In the genomic region with DNA sequence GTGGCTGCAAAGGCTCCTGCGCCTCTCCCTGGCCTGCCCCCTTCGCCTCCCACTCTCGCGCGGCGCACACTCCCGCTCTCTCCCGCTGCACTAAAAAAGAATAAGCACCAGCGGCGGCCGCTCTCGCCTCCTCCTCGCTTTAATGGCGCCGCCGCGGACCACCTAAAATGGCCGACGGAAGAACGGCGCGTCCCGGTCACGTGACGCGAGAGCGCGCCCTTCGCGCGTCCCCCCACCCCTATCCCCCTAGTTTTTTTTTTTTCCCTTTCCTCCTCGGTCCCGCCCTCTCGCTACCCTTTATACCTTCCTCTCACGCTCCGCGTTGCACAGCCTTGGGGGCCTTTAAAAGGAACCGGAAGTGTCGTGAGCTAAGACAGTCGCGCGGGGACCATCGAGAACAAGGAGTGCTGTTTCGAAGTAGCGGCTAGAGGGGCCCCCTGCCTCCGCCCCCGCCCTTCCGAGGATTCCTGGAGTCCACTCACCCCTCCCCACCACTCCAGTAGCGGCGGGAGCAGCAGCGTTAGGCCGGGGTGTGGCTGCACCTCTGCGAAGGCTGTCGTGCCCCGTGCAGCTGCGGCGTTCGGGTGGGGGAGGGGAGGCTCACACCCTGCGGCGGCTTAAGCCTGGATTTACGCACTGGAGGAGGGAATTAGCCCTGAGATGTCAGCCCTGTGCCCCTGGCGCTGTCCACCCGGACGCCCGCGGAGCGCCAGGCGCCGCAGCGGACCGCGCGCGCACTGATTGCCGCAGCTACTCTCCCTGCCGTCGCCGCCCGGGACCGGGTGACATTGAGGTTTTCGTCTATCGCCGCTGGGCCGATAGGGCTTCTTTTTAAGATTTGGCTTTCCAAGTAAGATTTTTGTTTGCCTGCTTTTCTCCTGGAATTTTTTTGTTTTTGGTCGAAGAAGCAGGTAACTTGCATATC, we compare ENCODE assay signal across 1 cellular context.
TF ChIP-seq lines count a peak whose summit lies in the region.

Gene HNRNPD (minus strand): TSS at position 176 of the 925 bp plus-strand sequence. CDS start 313 bp downstream, outside the sequence.

TF ChIP-seq in K562, 482 proteins besides CTCF, POLR2A, EP300 and RAD21 (continued from another document and continues in another):
- TF ChIP-seq PRDM10 (IDR thresholded peaks at IDR 0.05; ENCODE audit: partially characterized antibody) = peak; percentile 70
- TF ChIP-seq ZNF586 (CRISPR knock-in tag; conservative IDR thresholded peaks at IDR 0.05) = no peak
- no peak; the same call in 1 of the 2 replicates for TF ChIP-seq SAFB (IDR thresholded peaks at IDR 0.05; ENCODE audit: borderline replicate concordance, low read depth, low read length)
- no peak for TF ChIP-seq NFATC3 (IDR thresholded peaks at IDR 0.05)
- 0 out of 2 replicates have a peak, but pooled peaks have one; percentile 7 for TF ChIP-seq ZNF121 (CRISPR knock-in tag; conservative IDR thresholded peaks at IDR 0.05)
- no peak for TF ChIP-seq HSF4 (CRISPR knock-in tag; IDR thresholded peaks at IDR 0.05; ENCODE audit: borderline replicate concordance)
- peak; percentile 53; the same call in 1 of the 2 replicates for TF ChIP-seq C11orf30 (IDR thresholded peaks at IDR 0.05; ENCODE audit: low read depth)
- TF ChIP-seq, protein P1, sequence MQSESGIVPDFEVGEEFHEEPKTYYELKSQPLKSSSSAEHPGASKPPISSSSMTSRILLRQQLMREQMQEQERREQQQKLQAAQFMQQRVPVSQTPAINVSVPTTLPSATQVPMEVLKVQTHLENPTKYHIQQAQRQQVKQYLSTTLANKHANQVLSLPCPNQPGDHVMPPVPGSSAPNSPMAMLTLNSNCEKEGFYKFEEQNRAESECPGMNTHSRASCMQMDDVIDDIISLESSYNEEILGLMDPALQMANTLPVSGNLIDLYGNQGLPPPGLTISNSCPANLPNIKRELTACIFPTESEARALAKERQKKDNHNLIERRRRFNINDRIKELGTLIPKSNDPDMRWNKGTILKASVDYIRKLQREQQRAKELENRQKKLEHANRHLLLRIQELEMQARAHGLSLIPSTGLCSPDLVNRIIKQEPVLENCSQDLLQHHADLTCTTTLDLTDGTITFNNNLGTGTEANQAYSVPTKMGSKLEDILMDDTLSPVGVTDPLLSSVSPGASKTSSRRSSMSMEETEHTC (IDR thresholded peaks at IDR 0.05) = peak; percentile 82
- TF ChIP-seq JUNB (CRISPR knock-in tag; conservative IDR thresholded peaks at IDR 0.05) = 0 out of 2 replicates have a peak, but pooled peaks have one; percentile 14
- TF ChIP-seq RBM15 (IDR thresholded peaks at IDR 0.05; ENCODE audit: insufficient read depth, low read length) = no peak
- TF ChIP-seq GABPB1 (CRISPR knock-in tag; IDR thresholded peaks at IDR 0.05) = peak; percentile 92
- TF ChIP-seq, protein P2, sequence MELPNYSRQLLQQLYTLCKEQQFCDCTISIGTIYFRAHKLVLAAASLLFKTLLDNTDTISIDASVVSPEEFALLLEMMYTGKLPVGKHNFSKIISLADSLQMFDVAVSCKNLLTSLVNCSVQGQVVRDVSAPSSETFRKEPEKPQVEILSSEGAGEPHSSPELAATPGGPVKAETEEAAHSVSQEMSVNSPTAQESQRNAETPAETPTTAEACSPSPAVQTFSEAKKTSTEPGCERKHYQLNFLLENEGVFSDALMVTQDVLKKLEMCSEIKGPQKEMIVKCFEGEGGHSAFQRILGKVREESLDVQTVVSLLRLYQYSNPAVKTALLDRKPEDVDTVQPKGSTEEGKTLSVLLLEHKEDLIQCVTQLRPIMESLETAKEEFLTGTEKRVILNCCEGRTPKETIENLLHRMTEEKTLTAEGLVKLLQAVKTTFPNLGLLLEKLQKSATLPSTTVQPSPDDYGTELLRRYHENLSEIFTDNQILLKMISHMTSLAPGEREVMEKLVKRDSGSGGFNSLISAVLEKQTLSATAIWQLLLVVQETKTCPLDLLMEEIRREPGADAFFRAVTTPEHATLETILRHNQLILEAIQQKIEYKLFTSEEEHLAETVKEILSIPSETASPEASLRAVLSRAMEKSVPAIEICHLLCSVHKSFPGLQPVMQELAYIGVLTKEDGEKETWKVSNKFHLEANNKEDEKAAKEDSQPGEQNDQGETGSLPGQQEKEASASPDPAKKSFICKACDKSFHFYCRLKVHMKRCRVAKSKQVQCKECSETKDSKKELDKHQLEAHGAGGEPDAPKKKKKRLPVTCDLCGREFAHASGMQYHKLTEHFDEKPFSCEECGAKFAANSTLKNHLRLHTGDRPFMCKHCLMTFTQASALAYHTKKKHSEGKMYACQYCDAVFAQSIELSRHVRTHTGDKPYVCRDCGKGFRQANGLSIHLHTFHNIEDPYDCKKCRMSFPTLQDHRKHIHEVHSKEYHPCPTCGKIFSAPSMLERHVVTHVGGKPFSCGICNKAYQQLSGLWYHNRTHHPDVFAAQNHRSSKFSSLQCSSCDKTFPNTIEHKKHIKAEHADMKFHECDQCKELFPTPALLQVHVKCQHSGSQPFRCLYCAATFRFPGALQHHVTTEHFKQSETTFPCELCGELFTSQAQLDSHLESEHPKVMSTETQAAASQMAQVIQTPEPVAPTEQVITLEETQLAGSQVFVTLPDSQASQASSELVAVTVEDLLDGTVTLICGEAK (IDR thresholded peaks at IDR 0.05) = peak; percentile 93
- TF ChIP-seq, protein P2 (CRISPR knock-in tag; IDR thresholded peaks at IDR 0.05) = no peak
- no peak for TF ChIP-seq ZC3H8 (IDR thresholded peaks at IDR 0.05)
- TF ChIP-seq RBFOX2 (IDR thresholded peaks at IDR 0.05; ENCODE audit: low read depth, low read length) = peak; percentile 98
- TF ChIP-seq KAT7 (CRISPR knock-in tag; IDR thresholded peaks at IDR 0.05; ENCODE audit: borderline replicate concordance) = peak; percentile 96; the same call in 1 of the 2 replicates
- TF ChIP-seq ZNF589 (CRISPR knock-in tag; IDR thresholded peaks at IDR 0.05; ENCODE audit: low read depth) = peak; percentile 83
- TF ChIP-seq RFX5 (IDR thresholded peaks at IDR 0.05; ENCODE audit: low read depth, low read length) = 0 out of 2 replicates have a peak, but pooled peaks have one; percentile 52
- peak; percentile 71 for TF ChIP-seq TAF9B (IDR thresholded peaks at IDR 0.05; ENCODE audit: partially characterized antibody)
- TF ChIP-seq TAF1 (IDR thresholded peaks at IDR 0.05; ENCODE audit: control insufficient read depth, extremely low read depth, insufficient read depth, low read length, severe bottlenecking) = peak; percentile 79
- TF ChIP-seq ZBTB34 (CRISPR knock-in tag; IDR thresholded peaks at IDR 0.05) = no peak
- peak; percentile 95 for TF ChIP-seq CXXC5 (CRISPR knock-in tag; IDR thresholded peaks at IDR 0.05)
- peak; percentile 65; the same call in 1 of the 2 replicates for TF ChIP-seq MXI1 (IDR thresholded peaks at IDR 0.05; ENCODE audit: low read depth, low read length)
- TF ChIP-seq, protein P3, sequence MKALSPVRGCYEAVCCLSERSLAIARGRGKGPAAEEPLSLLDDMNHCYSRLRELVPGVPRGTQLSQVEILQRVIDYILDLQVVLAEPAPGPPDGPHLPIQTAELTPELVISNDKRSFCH (CRISPR knock-in tag; IDR thresholded peaks at IDR 0.05) = no peak
- TF ChIP-seq, protein P3 (tag; IDR thresholded peaks at IDR 0.05) = 0 out of 2 replicates have a peak, but pooled peaks have one; percentile 25
- peak; percentile 99 for TF ChIP-seq RAD51 (IDR thresholded peaks at IDR 0.05; ENCODE audit: borderline replicate concordance, low read depth)
- 0 out of 2 replicates have a peak, but pooled peaks have one; percentile 46 for TF ChIP-seq STAT6 (CRISPR knock-in tag; IDR thresholded peaks at IDR 0.05)
- no peak for TF ChIP-seq NCOA2 (IDR thresholded peaks at IDR 0.05; ENCODE audit: partially characterized antibody in 2 of 2)
- peak; percentile 88 for TF ChIP-seq ZFX (CRISPR knock-in tag; IDR thresholded peaks at IDR 0.05)
- TF ChIP-seq ZNF140 (CRISPR knock-in tag; IDR thresholded peaks at IDR 0.05) = no peak
- TF ChIP-seq ELF1 (tag; IDR thresholded peaks at IDR 0.05) = peak; percentile 87
- peak; percentile 86 for TF ChIP-seq SP2 (IDR thresholded peaks at IDR 0.05; ENCODE audit: extremely low read depth, low read depth, low read length, poor library complexity, severe bottlenecking)
- TF ChIP-seq L3MBTL2 (IDR thresholded peaks at IDR 0.05) = peak; percentile 88
- no peak for TF ChIP-seq MAFF (IDR thresholded peaks at IDR 0.05; ENCODE audit: low read length)
- TF ChIP-seq ZSCAN29 (IDR thresholded peaks at IDR 0.05) = 0 out of 2 replicates have a peak, but pooled peaks have one; percentile 23
- 0 out of 2 replicates have a peak, but pooled peaks have one; percentile 60 for TF ChIP-seq POLR2AphosphoS2 (IDR thresholded peaks at IDR 0.05; ENCODE audit: low read length)
- TF ChIP-seq NFRKB (IDR thresholded peaks at IDR 0.05; ENCODE audit: low read depth) = peak; percentile 93
